In genomic region chr5:132227485-132228240, GRCh38 we compare ENCODE assay signal across 1 cellular context.
TF ChIP-seq lines count a peak whose summit lies in the region.

Gene P4HA2 (minus strand): TSS chr5:132227853. CDS start chr5:132218626, 9,227 bp downstream.

TF ChIP-seq in SK-N-SH, 30 proteins besides CTCF, POLR2A, EP300 and RAD21 (continued from another document):
- no peak for TF ChIP-seq ELF1 (IDR thresholded peaks at IDR 0.05)
- TF ChIP-seq POLR2AphosphoS5 (IDR thresholded peaks at IDR 0.05; ENCODE audit: low read depth, low read length), result peak; percentile 74
- TF ChIP-seq NFIC (IDR thresholded peaks at IDR 0.05; ENCODE audit: borderline replicate concordance), result no peak
- TF ChIP-seq FOXM1 (IDR thresholded peaks at IDR 0.05; ENCODE audit: low read depth), result no peak
- no peak for TF ChIP-seq USF1 (IDR thresholded peaks at IDR 0.05; ENCODE audit: borderline replicate concordance, low read depth)
